Comparison of ENCODE assay signal across 26 cellular contexts in genomic region chr16:84136331-84137125, GRCh38. TPM values are rescaled to one million over a fixed set of nuclear protein-coding genes. Genes with fewer than 3 reads are reported as not detected.
A peak's percentile ranks its signal among the peaks of the same experiment; 100 is the strongest.
DNase-seq lines count a peak whose midpoint lies in the region; ATAC-seq, FAIRE-seq and TF ChIP-seq lines count a peak whose summit lies in the region.
"Had no signal": no experiment of that assay in that cellular context is flagged by ENCODE, and none has a peak within 500 bp of the region (broad histone marks: within the 10 kb centered on the region; RNA-seq: fewer than 3 reads in every experiment).

No MANE protein-coding gene starts in this region.

- H3K9me3 Mint-ChIP-seq in nephron = no peaks in the 10 kb centered on the region
- H3K9me3 Mint-ChIP-seq in CD8-positive, alpha-beta T cell = no peaks in the 10 kb centered on the region
- H3K9me3 Mint-ChIP-seq: activated CD4-positive, alpha-beta memory T cell treated with anti-CD3 and anti-CD28 coated beads, Interleukin-2, amount 10 ng/mL, durations not matched to agents 7 days and 5 days; activated naive CD4-positive, alpha-beta T cell treated with anti-CD3 and anti-CD28 coated beads for 36 hours; CD4-positive, CD25-positive, alpha-beta regulatory T cell; memory B cell had no signal

- no peaks in the 10 kb centered on the region for H3K9me3 ChIP-seq in HUES64 (ENCODE audit: insufficient read depth, low read depth, low read length)
- no peaks in the 10 kb centered on the region for H3K9me3 ChIP-seq in CD8-positive, alpha-beta T cell (ENCODE audit: low read length)

- H3K36me3 Mint-ChIP-seq in nephron (ENCODE audit: low read depth) = peaks cover 9% of the 10 kb centered on the region
- H3K36me3 Mint-ChIP-seq in CD8-positive, alpha-beta T cell = peaks cover 11% of the 10 kb centered on the region
- H3K36me3 Mint-ChIP-seq: CD4-positive, CD25-positive, alpha-beta regulatory T cell; memory B cell had no signal

- no peak for ATAC-seq in CD8-positive, alpha-beta T cell
- ATAC-seq: Right ventricle myocardium inferior had no signal

- DNase-seq in AG08396 (ENCODE audit: low spot score) (peak; percentile 35), astrocyte of the spinal cord (ENCODE audit: low read depth, low spot score) (peak; percentile 17), NCI-H1694 (lab: John Stamatoyannopoulos, UW) (no peak), 8988T (no peak), D721Med (ENCODE audit: insufficient read length, low spot score) (no peak)
- no peak for DNase-seq in CD8-positive, alpha-beta T cell
- DNase-seq: activated CD4-positive, alpha-beta memory T cell treated with anti-CD3 and anti-CD28 coated beads, Interleukin-2, amount 10 ng/mL, durations not matched to agents 7 days and 5 days; activated naive CD4-positive, alpha-beta T cell treated with anti-CD3 and anti-CD28 coated beads for 36 hours; CD4-positive, CD25-positive, alpha-beta regulatory T cell; Karpas-422; NCI-H187 treated with DMSO at 0.1 percent for 48 hours; retina; SW 1271 had no signal

- H3K27me3 ChIP-seq in HUES64 (ENCODE audit: insufficient read depth, low read length) = no peaks in the 10 kb centered on the region
- H3K27me3 ChIP-seq in CD8-positive, alpha-beta T cell (ENCODE audit: insufficient read depth, low read length) = no peaks in the 10 kb centered on the region

- peak overlapping the region; percentile 24; the same call in 1 of the 2 replicates for H3K9ac ChIP-seq in HUES64 (ENCODE audit: low read depth, low read length)

- in situ Hi-C loops in astrocyte of the spinal cord (cut with HindIII; ENCODE audit: low sequenced_read_pairs) = no loop called here

- FAIRE-seq in D721Med (lab: Jason Lieb, UNC) = no peak
- FAIRE-seq: endometrium, G401.6, GM18507, urothelium cell line had no signal

- H3K4me3 Mint-ChIP-seq in nephron = no peak overlapping the region
- H3K4me3 Mint-ChIP-seq in CD8-positive, alpha-beta T cell = no peak overlapping the region
- H3K4me3 Mint-ChIP-seq: activated CD4-positive, alpha-beta memory T cell treated with anti-CD3 and anti-CD28 coated beads, Interleukin-2, amount 10 ng/mL, durations not matched to agents 7 days and 5 days; activated naive CD4-positive, alpha-beta T cell treated with anti-CD3 and anti-CD28 coated beads for 36 hours; CD4-positive, CD25-positive, alpha-beta regulatory T cell; memory B cell had no signal

- H3K4me3 ChIP-seq in HUES64 (ENCODE audit: low read length) (no peak overlapping the region), astrocyte of the spinal cord (ENCODE audit: low read depth, low read length) (no peak overlapping the region)
- H3K4me3 ChIP-seq in CD8-positive, alpha-beta T cell (ENCODE audit: low read depth, low read length) = no peak overlapping the region
- H3K4me3 ChIP-seq: coronary artery had no signal

- CTCF ChIA-PET in CD8-positive, alpha-beta T cell (lab: Charles Lee) = no interaction called here

- peaks cover 55% of the 10 kb centered on the region for H3K4me1 ChIP-seq in HUES64 (ENCODE audit: insufficient read depth, low read length)
- H3K4me1 ChIP-seq in CD8-positive, alpha-beta T cell (ENCODE audit: insufficient read depth, low read length) = peaks cover 7% of the 10 kb centered on the region

- POLR2A ChIA-PET in CD8-positive, alpha-beta T cell (lab: Charles Lee) = no interaction called here

- no peak overlapping the region for H3K27ac ChIP-seq in HUES64 (ENCODE audit: low read depth, low read length)
- H3K27ac ChIP-seq in CD8-positive, alpha-beta T cell (ENCODE audit: low read depth, low read length) = no peak overlapping the region
- H3K27ac ChIP-seq: coronary artery had no signal

- H3K27ac Mint-ChIP-seq in nephron = peak overlapping the region; percentile 41 to 79 (median 43)
- no peak overlapping the region for H3K27ac Mint-ChIP-seq in CD8-positive, alpha-beta T cell
- H3K27ac Mint-ChIP-seq: activated CD4-positive, alpha-beta memory T cell treated with anti-CD3 and anti-CD28 coated beads, Interleukin-2, amount 10 ng/mL, durations not matched to agents 7 days and 5 days; activated naive CD4-positive, alpha-beta T cell treated with anti-CD3 and anti-CD28 coated beads for 36 hours; CD4-positive, CD25-positive, alpha-beta regulatory T cell; memory B cell had no signal

- TF ChIP-seq CTCF in astrocyte of the spinal cord (IDR thresholded peaks at IDR 0.05; ENCODE audit: low read depth, low read length) (no peak), nephron (IDR thresholded peaks at IDR 0.05; ENCODE audit: unreplicated experiment in 3 of 3) (no peak), D721Med (IDR thresholded peaks at IDR 0.05; ENCODE audit: insufficient read depth, missing control alignments) (no peak)
- TF ChIP-seq CTCF in CD8-positive, alpha-beta T cell (IDR thresholded peaks at IDR 0.05) = no peak

- H3K27me3 Mint-ChIP-seq in nephron (ENCODE audit: low read depth) = no peaks in the 10 kb centered on the region
- no peaks in the 10 kb centered on the region for H3K27me3 Mint-ChIP-seq in CD8-positive, alpha-beta T cell (ENCODE audit: low read depth)
- H3K27me3 Mint-ChIP-seq: activated CD4-positive, alpha-beta memory T cell treated with anti-CD3 and anti-CD28 coated beads, Interleukin-2, amount 10 ng/mL, durations not matched to agents 7 days and 5 days; CD4-positive, CD25-positive, alpha-beta regulatory T cell; memory B cell had no signal

- intact Hi-C loops in CD8-positive, alpha-beta T cell (cut with DNase I, micrococcal nuclease) = no loop called here

- WGBS in HUES64 = 90% methylated on average over 7 of the region's 11 CpGs

- peaks cover 44% of the 10 kb centered on the region for H3K4me1 Mint-ChIP-seq in nephron
- H3K4me1 Mint-ChIP-seq in CD8-positive, alpha-beta T cell (ENCODE audit: low read depth) = peaks cover 27% of the 10 kb centered on the region

- H3K36me3 ChIP-seq in HUES64 (ENCODE audit: insufficient read depth, low read length) = no peaks in the 10 kb centered on the region
- H3K36me3 ChIP-seq in CD8-positive, alpha-beta T cell (ENCODE audit: insufficient read depth, low read length) = no peaks in the 10 kb centered on the region

RNA-seq across cellular contexts. Expression of gene HSDL1, which starts 8.4 kb away (rescaled TPM):
- polyA plus RNA-seq in HUES64 (2013, experiment 1 of 2) = 33.3 TPM
- 39.2 TPM for polyA plus RNA-seq in HUES64 (2013, experiment 2 of 2)
- total RNA-seq in CD8-positive, alpha-beta T cell = 1 to 10 TPM; 8.7 to 9.9 TPM

RNA-seq across cellular contexts. Expression of gene DNAAF1, which starts 8.6 kb away (rescaled TPM):
- not detected for polyA plus RNA-seq in HUES64 (2013, experiment 1 of 2)
- polyA plus RNA-seq in HUES64 (2013, experiment 2 of 2) = not detected
- total RNA-seq in CD8-positive, alpha-beta T cell = not detected
- total RNA-seq: activated CD4-positive, alpha-beta memory T cell treated with anti-CD3 and anti-CD28 coated beads, Interleukin-2, amount 10 ng/mL, durations not matched to agents 7 days and 5 days; activated naive CD4-positive, alpha-beta T cell treated with anti-CD3 and anti-CD28 coated beads for 36 hours; fibroblast of lung; HT1080; kidney epithelial cell; myocyte; Right ventricle myocardium inferior had no signal
- polyA plus RNA-seq: fibroblast of lung had no signal

RNA-seq across cellular contexts. Expression of gene MBTPS1, which starts 19.8 kb away (rescaled TPM):
- 31.9 TPM for polyA plus RNA-seq in HUES64 (2013, experiment 1 of 2)
- polyA plus RNA-seq in HUES64 (2013, experiment 2 of 2) = 33.9 TPM
- 100 to 1,000 TPM; 128 to 130 TPM for total RNA-seq in CD8-positive, alpha-beta T cell

RNA-seq across cellular contexts. Expression of gene TAF1C, which starts 50.3 kb away (rescaled TPM):
- polyA plus RNA-seq in HUES64 (2013, experiment 1 of 2) = 34.5 TPM
- polyA plus RNA-seq in HUES64 (2013, experiment 2 of 2) = 29.5 TPM
- 10 to 100 TPM; 86.0 to 92.6 TPM for total RNA-seq in CD8-positive, alpha-beta T cell

RNA-seq across cellular contexts. Expression of gene ADAD2, which starts 54.4 kb away (rescaled TPM):
- polyA plus RNA-seq in HUES64 (2013, experiment 1 of 2) = 0.30 TPM
- polyA plus RNA-seq in HUES64 (2013, experiment 2 of 2) = 0.38 TPM
- not detected for total RNA-seq in CD8-positive, alpha-beta T cell
- total RNA-seq: activated CD4-positive, alpha-beta memory T cell treated with anti-CD3 and anti-CD28 coated beads, Interleukin-2, amount 10 ng/mL, durations not matched to agents 7 days and 5 days; CD4-positive, CD25-positive, alpha-beta regulatory T cell; fibroblast of lung; HT1080; kidney epithelial cell; myocyte; Right ventricle myocardium inferior had no signal
- polyA plus RNA-seq: fibroblast of lung had no signal

Comparison
In these comparisons a context has a peak if more than half of its experiments do, and no peak if none do; other contexts are left out.
1. DNase-seq: peak in AG08396 (single experiment) and astrocyte of the spinal cord (single experiment); none in NCI-H1694 (single experiment), 8988T (single experiment), D721Med (single experiment) and CD8-positive, alpha-beta T cell (0 of 7).